Comparison of ENCODE assay signal across 23 cellular contexts in genomic region chr14:90742252-90742651, GRCh38.
"Had no signal": no experiment of that assay in that cellular context is flagged by ENCODE, and none has a peak within 500 bp of the region (broad histone marks: within the 10 kb centered on the region; RNA-seq: fewer than 3 reads in every experiment).

No MANE protein-coding gene starts in this region.

- DNase-seq: activated CD4-positive, alpha-beta T cell treated with anti-CD3 and anti-CD28 coated beads for 48 hours; activated CD4-positive, CD25-positive, alpha-beta regulatory T cell; activated CD8-positive, alpha-beta T cell treated with anti-CD3 and anti-CD28 coated beads for 36 hours; activated naive CD4-positive, alpha-beta T cell treated with anti-CD3 and anti-CD28 coated beads for 36 hours; activated naive CD8-positive, alpha-beta T cell treated with anti-CD3 and anti-CD28 coated beads, Interleukin-2, amount 50 U/mL, for 24 hours; activated T-cell treated with anti-CD3 and anti-CD28 coated beads, Interleukin-2, amount 50 U/mL, for 24 hours; dermis blood vessel endothelial cell; effector memory CD8-positive, alpha-beta T cell; hypothalamus; islet precursor cell; mammary epithelial cell; naive B cell; pancreas; SHP77 treated with DMSO at 0.1 percent for 48 hours; stimulated activated CD4-positive, alpha-beta T cell treated with anti-CD3 and anti-CD28 coated beads, Interleukin-12 subunit alpha, Interleukin-12 subunit beta, amount 100 ng/mL, for 4 hours; stimulated activated CD4-positive, alpha-beta T cell treated with anti-CD3 and anti-CD28 coated beads, Interleukin-1b, Interleukin-23, amount 100 ng/mL, for 48 hours; stimulated activated CD8-positive, alpha-beta memory T cell treated with anti-CD3 and anti-CD28 coated beads, Interleukin-4, amount 100 ng/mL, for 48 hours; stimulated activated naive CD4-positive, alpha-beta T cell treated with Interleukin-2 at 50 U/mL for 16 hours; T-cell; T-helper 9 cell; upper lobe of left lung had no signal

- H3K4me1 Mint-ChIP-seq: activated naive CD8-positive, alpha-beta T cell treated with anti-CD3 and anti-CD28 coated beads, Interleukin-2, amount 50 U/mL, for 24 hours; naive B cell; T-cell had no signal

- H3K27me3 ChIP-seq: breast epithelium, pancreas, upper lobe of left lung had no signal

- H3K36me3 ChIP-seq: breast epithelium, pancreas, upper lobe of left lung had no signal

- H3K27ac Mint-ChIP-seq: activated CD8-positive, alpha-beta T cell treated with anti-CD3 and anti-CD28 coated beads for 36 hours; activated naive CD4-positive, alpha-beta T cell treated with anti-CD3 and anti-CD28 coated beads for 36 hours; activated naive CD8-positive, alpha-beta T cell treated with anti-CD3 and anti-CD28 coated beads, Interleukin-2, amount 50 U/mL, for 24 hours; activated T-cell treated with anti-CD3 and anti-CD28 coated beads, Interleukin-2, amount 50 U/mL, for 24 hours; effector memory CD8-positive, alpha-beta T cell; T-cell had no signal

- H3K4me1 ChIP-seq: breast epithelium, pancreas had no signal

- ATAC-seq: activated CD8-positive, alpha-beta T cell treated with anti-CD3 and anti-CD28 coated beads for 36 hours; activated naive CD8-positive, alpha-beta T cell treated with anti-CD3 and anti-CD28 coated beads, Interleukin-2, amount 50 U/mL, for 24 hours; effector memory CD8-positive, alpha-beta T cell; pancreas; SK-N-SH treated with all-trans-retinoic acid at 6 μM for 48 hours; T-cell had no signal

- H3K4me3 ChIP-seq: breast epithelium, pancreas, upper lobe of left lung had no signal

- H3K4me3 Mint-ChIP-seq: activated CD8-positive, alpha-beta T cell treated with anti-CD3 and anti-CD28 coated beads for 36 hours; activated naive CD4-positive, alpha-beta T cell treated with anti-CD3 and anti-CD28 coated beads for 36 hours; activated naive CD8-positive, alpha-beta T cell treated with anti-CD3 and anti-CD28 coated beads, Interleukin-2, amount 50 U/mL, for 24 hours; activated T-cell treated with anti-CD3 and anti-CD28 coated beads, Interleukin-2, amount 50 U/mL, for 24 hours; effector memory CD8-positive, alpha-beta T cell; naive B cell; T-cell had no signal

- H3K27ac ChIP-seq: breast epithelium, pancreas had no signal

- H3K9me3 ChIP-seq: breast epithelium, pancreas, upper lobe of left lung had no signal

- H3K36me3 Mint-ChIP-seq: naive B cell, T-cell had no signal

- H3K9me3 Mint-ChIP-seq: activated CD8-positive, alpha-beta T cell treated with anti-CD3 and anti-CD28 coated beads for 36 hours; activated naive CD4-positive, alpha-beta T cell treated with anti-CD3 and anti-CD28 coated beads for 36 hours; activated naive CD8-positive, alpha-beta T cell treated with anti-CD3 and anti-CD28 coated beads, Interleukin-2, amount 50 U/mL, for 24 hours; activated T-cell treated with anti-CD3 and anti-CD28 coated beads, Interleukin-2, amount 50 U/mL, for 24 hours; effector memory CD8-positive, alpha-beta T cell; T-cell had no signal

- H3K27me3 Mint-ChIP-seq: activated CD8-positive, alpha-beta T cell treated with anti-CD3 and anti-CD28 coated beads for 36 hours; activated naive CD8-positive, alpha-beta T cell treated with anti-CD3 and anti-CD28 coated beads, Interleukin-2, amount 50 U/mL, for 24 hours; activated T-cell treated with anti-CD3 and anti-CD28 coated beads, Interleukin-2, amount 50 U/mL, for 24 hours; naive B cell had no signal
